Comparison of ENCODE assay signal across 24 cellular contexts in the genomic region with DNA sequence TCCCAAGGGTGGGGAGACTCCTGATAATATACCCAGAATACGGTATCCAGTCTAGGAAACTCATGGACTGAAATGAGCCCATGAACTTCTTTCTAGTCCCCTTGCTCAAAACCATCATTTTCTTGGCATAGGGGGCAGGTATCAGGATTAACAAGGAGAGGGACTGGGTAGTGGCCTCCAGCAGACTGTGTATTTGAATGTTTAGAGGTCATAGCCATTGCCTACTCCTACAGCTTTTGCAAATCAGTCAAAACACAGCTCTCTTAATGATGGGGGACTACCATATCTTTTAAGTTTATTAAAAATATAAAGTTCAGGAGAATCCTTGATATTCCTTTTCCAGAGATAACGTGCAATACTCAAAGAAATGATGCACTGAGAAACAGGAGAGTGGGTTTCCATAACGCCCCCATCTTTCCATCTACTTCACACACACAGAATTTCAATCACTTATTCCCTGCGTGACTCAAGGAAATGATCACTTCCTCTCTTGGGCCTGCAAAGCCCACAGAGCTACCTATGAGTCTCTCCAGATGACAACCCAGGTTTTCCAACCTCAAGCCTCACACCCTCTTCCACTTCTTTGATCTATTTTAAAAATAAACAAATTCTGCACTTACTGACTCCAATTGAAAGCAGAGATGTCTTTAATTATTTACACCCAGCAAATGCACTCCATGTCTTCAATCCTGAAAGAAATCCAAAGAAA.
A peak's percentile ranks its signal among the peaks of the same experiment; 100 is the strongest.
DNase-seq lines count a peak whose midpoint lies in the region; ATAC-seq lines count a peak whose summit lies in the region.
"Had no signal": no experiment of that assay in that cellular context is flagged by ENCODE, and none has a peak within 500 bp of the region (broad histone marks: within the 10 kb centered on the region; RNA-seq: fewer than 3 reads in every experiment).

No MANE protein-coding gene starts in this region.

- intact Hi-C loops in activated CD4-positive, alpha-beta memory T cell treated with anti-CD3 and anti-CD28 coated beads for 36 hours (cut with micrococcal nuclease) = loop anchor here (2.0 kb wide), 1 partner anchor 41 kb away; no protein-coding TSS in a partner anchor

- DNase-seq in activated CD4-positive, alpha-beta memory T cell treated with anti-CD3 and anti-CD28 coated beads for 36 hours = peak; percentile 23
- no peak for DNase-seq in activated CD4-positive, alpha-beta memory T cell treated with anti-CD3 and anti-CD28 coated beads, Interleukin-2, amount 10 ng/mL, durations not matched to agents 7 days and 5 days
- peak; percentile 15 for DNase-seq in activated naive CD8-positive, alpha-beta T cell treated with anti-CD3 and anti-CD28 coated beads, Interleukin-2, amount 50 U/mL, for 24 hours
- peak; percentile 5 to 10 for DNase-seq in stimulated activated CD8-positive, alpha-beta memory T cell treated with anti-CD3 and anti-CD28 coated beads, Interleukin-15, amount 100 ng/mL, for 48 hours (ENCODE audit: low read depth in 2 of 2)
- DNase-seq in A172 (ENCODE audit: low spot score) = no peak
- no peak for DNase-seq in NCI-H226
- no peak for DNase-seq in cerebellar nuclear complex (lab: John Stamatoyannopoulos, UW)
- DNase-seq: activated CD8-positive, alpha-beta memory T cell treated with anti-CD3 and anti-CD28 coated beads, Interleukin-2, amount 50 U/mL, for 4 hours; AML-193; CD8-positive, alpha-beta memory T cell; effector memory CD8-positive, alpha-beta T cell; GOT3; HFFc6; IMR-90; naive thymus-derived CD8-positive, alpha-beta T cell; NCI-H446 treated with DMSO at 0.1 percent for 48 hours; NCI-H82; nucleus accumbens; SJCRH30; stomach; tibial artery had no signal

- ATAC-seq in HG02610 (IDR thresholded peaks at IDR 0.05; ENCODE audit: unreplicated experiment) = peak; percentile 48
- ATAC-seq in activated naive CD8-positive, alpha-beta T cell treated with anti-CD3 and anti-CD28 coated beads, Interleukin-2, amount 50 U/mL, for 24 hours = peak; percentile 92
- ATAC-seq: A549; effector memory CD8-positive, alpha-beta T cell; naive thymus-derived CD8-positive, alpha-beta T cell; sciatic nerve had no signal

- H3K27me3 Mint-ChIP-seq in activated CD4-positive, alpha-beta memory T cell treated with anti-CD3 and anti-CD28 coated beads for 36 hours = no peaks in the 10 kb centered on the region
- no peaks in the 10 kb centered on the region for H3K27me3 Mint-ChIP-seq in activated CD4-positive, alpha-beta memory T cell treated with anti-CD3 and anti-CD28 coated beads, Interleukin-2, amount 10 ng/mL, durations not matched to agents 7 days and 5 days
- H3K27me3 Mint-ChIP-seq in activated naive CD8-positive, alpha-beta T cell treated with anti-CD3 and anti-CD28 coated beads, Interleukin-2, amount 50 U/mL, for 24 hours = peaks cover 2% of the 10 kb centered on the region
- H3K27me3 Mint-ChIP-seq: CD8-positive, alpha-beta memory T cell; effector memory CD8-positive, alpha-beta T cell; naive thymus-derived CD8-positive, alpha-beta T cell had no signal

- H3K27ac Mint-ChIP-seq in activated CD4-positive, alpha-beta memory T cell treated with anti-CD3 and anti-CD28 coated beads for 36 hours = no peak overlapping the region
- no peak overlapping the region for H3K27ac Mint-ChIP-seq in activated CD4-positive, alpha-beta memory T cell treated with anti-CD3 and anti-CD28 coated beads, Interleukin-2, amount 10 ng/mL, durations not matched to agents 7 days and 5 days
- no peak overlapping the region for H3K27ac Mint-ChIP-seq in activated naive CD8-positive, alpha-beta T cell treated with anti-CD3 and anti-CD28 coated beads, Interleukin-2, amount 50 U/mL, for 24 hours
- H3K27ac Mint-ChIP-seq: CD8-positive, alpha-beta memory T cell; effector memory CD8-positive, alpha-beta T cell; HFFc6; naive thymus-derived CD8-positive, alpha-beta T cell had no signal

- no peaks in the 10 kb centered on the region for H3K9me3 Mint-ChIP-seq in activated CD4-positive, alpha-beta memory T cell treated with anti-CD3 and anti-CD28 coated beads for 36 hours
- H3K9me3 Mint-ChIP-seq in activated CD4-positive, alpha-beta memory T cell treated with anti-CD3 and anti-CD28 coated beads, Interleukin-2, amount 10 ng/mL, durations not matched to agents 7 days and 5 days = peaks cover 2% of the 10 kb centered on the region
- no peaks in the 10 kb centered on the region for H3K9me3 Mint-ChIP-seq in activated naive CD8-positive, alpha-beta T cell treated with anti-CD3 and anti-CD28 coated beads, Interleukin-2, amount 50 U/mL, for 24 hours
- H3K9me3 Mint-ChIP-seq: effector memory CD8-positive, alpha-beta T cell had no signal

- POLR2A ChIA-PET in activated CD4-positive, alpha-beta memory T cell treated with anti-CD3 and anti-CD28 coated beads for 36 hours (lab: Charles Lee) = no interaction called here
- POLR2A ChIA-PET in activated CD4-positive, alpha-beta memory T cell treated with anti-CD3 and anti-CD28 coated beads, Interleukin-2, amount 10 ng/mL, durations not matched to agents 7 days and 5 days (lab: Charles Lee) = no interaction called here

- no peaks in the 10 kb centered on the region for H3K36me3 Mint-ChIP-seq in activated CD4-positive, alpha-beta memory T cell treated with anti-CD3 and anti-CD28 coated beads for 36 hours
- H3K36me3 Mint-ChIP-seq in activated CD4-positive, alpha-beta memory T cell treated with anti-CD3 and anti-CD28 coated beads, Interleukin-2, amount 10 ng/mL, durations not matched to agents 7 days and 5 days (ENCODE audit: low read depth) = no peaks in the 10 kb centered on the region
- no peaks in the 10 kb centered on the region for H3K36me3 Mint-ChIP-seq in activated naive CD8-positive, alpha-beta T cell treated with anti-CD3 and anti-CD28 coated beads, Interleukin-2, amount 50 U/mL, for 24 hours (ENCODE audit: low read depth)
- H3K36me3 Mint-ChIP-seq: CD8-positive, alpha-beta memory T cell; naive thymus-derived CD8-positive, alpha-beta T cell had no signal

- H3K4me3 Mint-ChIP-seq in activated CD4-positive, alpha-beta memory T cell treated with anti-CD3 and anti-CD28 coated beads for 36 hours = no peak overlapping the region
- no peak overlapping the region for H3K4me3 Mint-ChIP-seq in activated CD4-positive, alpha-beta memory T cell treated with anti-CD3 and anti-CD28 coated beads, Interleukin-2, amount 10 ng/mL, durations not matched to agents 7 days and 5 days
- peak overlapping the region; percentile 47 for H3K4me3 Mint-ChIP-seq in activated naive CD8-positive, alpha-beta T cell treated with anti-CD3 and anti-CD28 coated beads, Interleukin-2, amount 50 U/mL, for 24 hours
- H3K4me3 Mint-ChIP-seq: CD8-positive, alpha-beta memory T cell; effector memory CD8-positive, alpha-beta T cell; HFFc6; naive thymus-derived CD8-positive, alpha-beta T cell had no signal

- H3K4me1 Mint-ChIP-seq in activated CD4-positive, alpha-beta memory T cell treated with anti-CD3 and anti-CD28 coated beads for 36 hours (ENCODE audit: low read depth) = peaks cover 6% of the 10 kb centered on the region
- H3K4me1 Mint-ChIP-seq in activated CD4-positive, alpha-beta memory T cell treated with anti-CD3 and anti-CD28 coated beads, Interleukin-2, amount 10 ng/mL, durations not matched to agents 7 days and 5 days = peaks cover 2% of the 10 kb centered on the region
- peaks cover 33% of the 10 kb centered on the region for H3K4me1 Mint-ChIP-seq in activated naive CD8-positive, alpha-beta T cell treated with anti-CD3 and anti-CD28 coated beads, Interleukin-2, amount 50 U/mL, for 24 hours

- CTCF ChIA-PET in activated CD4-positive, alpha-beta memory T cell treated with anti-CD3 and anti-CD28 coated beads for 36 hours (lab: Charles Lee) = no interaction called here
- CTCF ChIA-PET in activated CD4-positive, alpha-beta memory T cell treated with anti-CD3 and anti-CD28 coated beads, Interleukin-2, amount 10 ng/mL, durations not matched to agents 7 days and 5 days (lab: Charles Lee) = no interaction called here

Comparison
In these comparisons a context has a peak if more than half of its experiments do, and no peak if none do; other contexts are left out.
1. DNase-seq: peak in activated CD4-positive, alpha-beta memory T cell treated with anti-CD3 and anti-CD28 coated beads for 36 hours (single experiment), activated naive CD8-positive, alpha-beta T cell treated with anti-CD3 and anti-CD28 coated beads, Interleukin-2, amount 50 U/mL, for 24 hours (single experiment) and stimulated activated CD8-positive, alpha-beta memory T cell treated with anti-CD3 and anti-CD28 coated beads, Interleukin-15, amount 100 ng/mL, for 48 hours (2 of 2); none in activated CD4-positive, alpha-beta memory T cell treated with anti-CD3 and anti-CD28 coated beads, Interleukin-2, amount 10 ng/mL, durations not matched to agents 7 days and 5 days (single experiment), A172 (single experiment), NCI-H226 (single experiment) and cerebellar nuclear complex (0 of 2).